ENCODE assay signal across 1 cellular context in genomic region chr14:22598099-22598895, GRCh38.
TF ChIP-seq lines count a peak whose summit lies in the region.

A gene with protein sequence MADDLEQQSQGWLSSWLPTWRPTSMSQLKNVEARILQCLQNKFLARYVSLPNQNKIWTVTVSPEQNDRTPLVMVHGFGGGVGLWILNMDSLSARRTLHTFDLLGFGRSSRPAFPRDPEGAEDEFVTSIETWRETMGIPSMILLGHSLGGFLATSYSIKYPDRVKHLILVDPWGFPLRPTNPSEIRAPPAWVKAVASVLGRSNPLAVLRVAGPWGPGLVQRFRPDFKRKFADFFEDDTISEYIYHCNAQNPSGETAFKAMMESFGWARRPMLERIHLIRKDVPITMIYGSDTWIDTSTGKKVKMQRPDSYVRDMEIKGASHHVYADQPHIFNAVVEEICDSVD (plus strand): TSS chr14:22598300. CDS start chr14:22598307, 7 bp downstream.

TF ChIP-seq in GM12878, 131 proteins besides CTCF, POLR2A, EP300 and RAD21 (continued from another document and continues in another):
- peak; percentile 20 for TF ChIP-seq KLF5 (IDR thresholded peaks at IDR 0.05; ENCODE audit: partially characterized antibody)
- TF ChIP-seq ATF3 (IDR thresholded peaks at IDR 0.05; ENCODE audit: borderline replicate concordance, extremely low read depth, low read depth, low read length) = no peak
- TF ChIP-seq ZBED1 (IDR thresholded peaks at IDR 0.05; ENCODE audit: borderline replicate concordance) = no peak
- no peak for TF ChIP-seq POU2F2 (IDR thresholded peaks at IDR 0.05; ENCODE audit: borderline replicate concordance, low read depth, low read length)
- peak; percentile 71; the same call in 1 of the 2 replicates for TF ChIP-seq MAX (IDR thresholded peaks at IDR 0.05; ENCODE audit: low read depth, low read length)
- no peak for TF ChIP-seq TBL1XR1 (IDR thresholded peaks at IDR 0.05; ENCODE audit: low read depth, low read length)
- no peak for TF ChIP-seq ASH2L (IDR thresholded peaks at IDR 0.05; ENCODE audit: borderline replicate concordance, low read depth)
- no peak for TF ChIP-seq ZNF592 (IDR thresholded peaks at IDR 0.05)
- no peak for TF ChIP-seq NFXL1 (IDR thresholded peaks at IDR 0.05; ENCODE audit: borderline replicate concordance)
- no peak for TF ChIP-seq IRF4 (IDR thresholded peaks at IDR 0.05; ENCODE audit: low read depth, low read length)
- peak; percentile 85 for TF ChIP-seq FOXK2 (IDR thresholded peaks at IDR 0.05)
- TF ChIP-seq, protein P1, sequence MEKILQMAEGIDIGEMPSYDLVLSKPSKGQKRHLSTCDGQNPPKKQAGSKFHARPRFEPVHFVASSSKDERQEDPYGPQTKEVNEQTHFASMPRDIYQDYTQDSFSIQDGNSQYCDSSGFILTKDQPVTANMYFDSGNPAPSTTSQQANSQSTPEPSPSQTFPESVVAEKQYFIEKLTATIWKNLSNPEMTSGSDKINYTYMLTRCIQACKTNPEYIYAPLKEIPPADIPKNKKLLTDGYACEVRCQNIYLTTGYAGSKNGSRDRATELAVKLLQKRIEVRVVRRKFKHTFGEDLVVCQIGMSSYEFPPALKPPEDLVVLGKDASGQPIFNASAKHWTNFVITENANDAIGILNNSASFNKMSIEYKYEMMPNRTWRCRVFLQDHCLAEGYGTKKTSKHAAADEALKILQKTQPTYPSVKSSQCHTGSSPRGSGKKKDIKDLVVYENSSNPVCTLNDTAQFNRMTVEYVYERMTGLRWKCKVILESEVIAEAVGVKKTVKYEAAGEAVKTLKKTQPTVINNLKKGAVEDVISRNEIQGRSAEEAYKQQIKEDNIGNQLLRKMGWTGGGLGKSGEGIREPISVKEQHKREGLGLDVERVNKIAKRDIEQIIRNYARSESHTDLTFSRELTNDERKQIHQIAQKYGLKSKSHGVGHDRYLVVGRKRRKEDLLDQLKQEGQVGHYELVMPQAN (conservative IDR thresholded peaks at IDR 0.05) = peak; percentile 77
- no peak for TF ChIP-seq NRF1 (conservative IDR thresholded peaks at IDR 0.05; ENCODE audit: low read depth, low read length)
- TF ChIP-seq BHLHE40 (IDR thresholded peaks at IDR 0.05; ENCODE audit: borderline replicate concordance in 1 of 2, low read depth in 2 of 2, low read length in 1 of 2) = peak; percentile 40 to 45; a peak in 1 of 4 replicates
- TF ChIP-seq PAX8 (IDR thresholded peaks at IDR 0.05) = no peak
- TF ChIP-seq PAX5 (IDR thresholded peaks at IDR 0.05; ENCODE audit: borderline replicate concordance, low read depth, low read length) = peak; percentile 79
- TF ChIP-seq, protein P2, sequence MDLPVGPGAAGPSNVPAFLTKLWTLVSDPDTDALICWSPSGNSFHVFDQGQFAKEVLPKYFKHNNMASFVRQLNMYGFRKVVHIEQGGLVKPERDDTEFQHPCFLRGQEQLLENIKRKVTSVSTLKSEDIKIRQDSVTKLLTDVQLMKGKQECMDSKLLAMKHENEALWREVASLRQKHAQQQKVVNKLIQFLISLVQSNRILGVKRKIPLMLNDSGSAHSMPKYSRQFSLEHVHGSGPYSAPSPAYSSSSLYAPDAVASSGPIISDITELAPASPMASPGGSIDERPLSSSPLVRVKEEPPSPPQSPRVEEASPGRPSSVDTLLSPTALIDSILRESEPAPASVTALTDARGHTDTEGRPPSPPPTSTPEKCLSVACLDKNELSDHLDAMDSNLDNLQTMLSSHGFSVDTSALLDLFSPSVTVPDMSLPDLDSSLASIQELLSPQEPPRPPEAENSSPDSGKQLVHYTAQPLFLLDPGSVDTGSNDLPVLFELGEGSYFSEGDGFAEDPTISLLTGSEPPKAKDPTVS (IDR thresholded peaks at IDR 0.05; ENCODE audit: low read depth, low read length) = no peak
- TF ChIP-seq FOS (IDR thresholded peaks at IDR 0.05; ENCODE audit: borderline replicate concordance, extremely low read depth, insufficient read length) = no peak
- peak; percentile 75; the same call in 1 of the 2 replicates for TF ChIP-seq RB1 (IDR thresholded peaks at IDR 0.05; ENCODE audit: borderline replicate concordance)
- no peak for TF ChIP-seq CEBPB (IDR thresholded peaks at IDR 0.05; ENCODE audit: borderline replicate concordance in 1 of 2, low read depth in 2 of 2, low read length in 2 of 2)
- TF ChIP-seq, protein P3, sequence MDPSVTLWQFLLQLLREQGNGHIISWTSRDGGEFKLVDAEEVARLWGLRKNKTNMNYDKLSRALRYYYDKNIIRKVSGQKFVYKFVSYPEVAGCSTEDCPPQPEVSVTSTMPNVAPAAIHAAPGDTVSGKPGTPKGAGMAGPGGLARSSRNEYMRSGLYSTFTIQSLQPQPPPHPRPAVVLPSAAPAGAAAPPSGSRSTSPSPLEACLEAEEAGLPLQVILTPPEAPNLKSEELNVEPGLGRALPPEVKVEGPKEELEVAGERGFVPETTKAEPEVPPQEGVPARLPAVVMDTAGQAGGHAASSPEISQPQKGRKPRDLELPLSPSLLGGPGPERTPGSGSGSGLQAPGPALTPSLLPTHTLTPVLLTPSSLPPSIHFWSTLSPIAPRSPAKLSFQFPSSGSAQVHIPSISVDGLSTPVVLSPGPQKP (IDR thresholded peaks at IDR 0.05; ENCODE audit: low read depth, low read length) = no peak
- no peak for TF ChIP-seq SIX5 (IDR thresholded peaks at IDR 0.05; ENCODE audit: low read depth, low read length, severe bottlenecking)
- TF ChIP-seq, protein P4, sequence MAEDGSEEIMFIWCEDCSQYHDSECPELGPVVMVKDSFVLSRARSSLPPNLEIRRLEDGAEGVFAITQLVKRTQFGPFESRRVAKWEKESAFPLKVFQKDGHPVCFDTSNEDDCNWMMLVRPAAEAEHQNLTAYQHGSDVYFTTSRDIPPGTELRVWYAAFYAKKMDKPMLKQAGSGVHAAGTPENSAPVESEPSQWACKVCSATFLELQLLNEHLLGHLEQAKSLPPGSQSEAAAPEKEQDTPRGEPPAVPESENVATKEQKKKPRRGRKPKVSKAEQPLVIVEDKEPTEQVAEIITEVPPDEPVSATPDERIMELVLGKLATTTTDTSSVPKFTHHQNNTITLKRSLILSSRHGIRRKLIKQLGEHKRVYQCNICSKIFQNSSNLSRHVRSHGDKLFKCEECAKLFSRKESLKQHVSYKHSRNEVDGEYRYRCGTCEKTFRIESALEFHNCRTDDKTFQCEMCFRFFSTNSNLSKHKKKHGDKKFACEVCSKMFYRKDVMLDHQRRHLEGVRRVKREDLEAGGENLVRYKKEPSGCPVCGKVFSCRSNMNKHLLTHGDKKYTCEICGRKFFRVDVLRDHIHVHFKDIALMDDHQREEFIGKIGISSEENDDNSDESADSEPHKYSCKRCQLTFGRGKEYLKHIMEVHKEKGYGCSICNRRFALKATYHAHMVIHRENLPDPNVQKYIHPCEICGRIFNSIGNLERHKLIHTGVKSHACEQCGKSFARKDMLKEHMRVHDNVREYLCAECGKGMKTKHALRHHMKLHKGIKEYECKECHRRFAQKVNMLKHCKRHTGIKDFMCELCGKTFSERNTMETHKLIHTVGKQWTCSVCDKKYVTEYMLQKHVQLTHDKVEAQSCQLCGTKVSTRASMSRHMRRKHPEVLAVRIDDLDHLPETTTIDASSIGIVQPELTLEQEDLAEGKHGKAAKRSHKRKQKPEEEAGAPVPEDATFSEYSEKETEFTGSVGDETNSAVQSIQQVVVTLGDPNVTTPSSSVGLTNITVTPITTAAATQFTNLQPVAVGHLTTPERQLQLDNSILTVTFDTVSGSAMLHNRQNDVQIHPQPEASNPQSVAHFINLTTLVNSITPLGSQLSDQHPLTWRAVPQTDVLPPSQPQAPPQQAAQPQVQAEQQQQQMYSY (CRISPR knock-in tag; IDR thresholded peaks at IDR 0.05) = no peak
- peak; percentile 35 for TF ChIP-seq LARP7 (IDR thresholded peaks at IDR 0.05)
- TF ChIP-seq TCF3 (IDR thresholded peaks at IDR 0.05; ENCODE audit: borderline replicate concordance, insufficient read depth, low read depth, low read length) = 0 out of 2 replicates have a peak, but pooled peaks have one; percentile 36
- TF ChIP-seq HDAC6 (IDR thresholded peaks at IDR 0.05; ENCODE audit: unreplicated experiment) = no peak
- no peak for TF ChIP-seq EGR1 (IDR thresholded peaks at IDR 0.05; ENCODE audit: borderline replicate concordance in 1 of 2, low read depth in 2 of 2, low read length in 2 of 2)
- peak; percentile 54; the same call in 1 of the 2 replicates for TF ChIP-seq ZNF687 (IDR thresholded peaks at IDR 0.05)
- TF ChIP-seq HCFC1 (IDR thresholded peaks at IDR 0.05; ENCODE audit: low read length) = no peak
- peak; percentile 49 for TF ChIP-seq PBX3 (IDR thresholded peaks at IDR 0.05; ENCODE audit: insufficient replicate concordance, low read depth, low read length)
- no peak for TF ChIP-seq TCF7 (IDR thresholded peaks at IDR 0.05; ENCODE audit: borderline replicate concordance)
- TF ChIP-seq SMC3 (IDR thresholded peaks at IDR 0.05; ENCODE audit: borderline replicate concordance, low read length) = no peak
